Comparison of ENCODE assay signal across 13 cellular contexts in genomic region chr20:63472159-63472811, GRCh38. TPM values are rescaled to one million over a fixed set of nuclear protein-coding genes. Genes with fewer than 3 reads are reported as not detected.
DNase-seq lines count a peak whose midpoint lies in the region; ATAC-seq, FAIRE-seq and TF ChIP-seq lines count a peak whose summit lies in the region.
"Had no signal": no experiment of that assay in that cellular context is flagged by ENCODE, and none has a peak within 500 bp of the region (broad histone marks: within the 10 kb centered on the region; RNA-seq: fewer than 3 reads in every experiment).

TSS of gene KCNQ2 (minus strand) at chr20:63472655. CDS start at chr20:63472463, 192 bp downstream.

- intact Hi-C loops in lower lobe of right lung (cut with DNase I): no loop called here

- TF ChIP-seq POLR2A in A549 (IDR thresholded peaks at IDR 0.05; ENCODE audit: low read length): no peak

- 3% methylated on average over 27 of the region's 88 CpGs for WGBS in A549 (ENCODE audit: missing lambda C conversion rate)

- peak within 1 kb of the TSS; percentile 99 for H3K4me2 ChIP-seq in A549

- DNase-seq in A549 (ENCODE audit: low read depth in 1 of 2, low spot score in 1 of 2) (no peak), D721Med (ENCODE audit: insufficient read length, low spot score) (peak; percentile 71), T-helper 17 cell (no peak), lower lobe of right lung (no peak), epidermal melanocyte (ENCODE audit: insufficient read length, low spot score) (no peak)
- no peak for DNase-seq in NK-92 treated with Interleukin-12 subunit alpha and Interleukin-12 subunit beta, amount 100 ng/mL, for 24 hours (lab: John Stamatoyannopoulos, UW)
- DNase-seq: activated CD4-positive, alpha-beta T cell treated with anti-CD3 and anti-CD28 coated beads, Interleukin-2, amount 10 ng/mL, durations not matched to agents 7 days and 5 days; DMS153; NCI-H1092; SIG-M5; stimulated activated CD8-positive, alpha-beta memory T cell treated with anti-CD3 and anti-CD28 coated beads, Interleukin-4, amount 100 ng/mL, for 48 hours had no signal

- no peak for TF ChIP-seq RAD21 in A549 (conservative IDR thresholded peaks at IDR 0.05 in 1 of 2, IDR thresholded peaks at IDR 0.05 in 1 of 2)

- TF ChIP-seq CTCF in A549 (IDR thresholded peaks at IDR 0.05) (no peak), D721Med (IDR thresholded peaks at IDR 0.05; ENCODE audit: insufficient read depth, missing control alignments) (no peak), lower lobe of right lung (IDR thresholded peaks at IDR 0.05) (no peak)

- peaks cover 2% of the 10 kb centered on the region for H3K36me3 Mint-ChIP-seq in T-helper 17 cell (ENCODE audit: low read depth)

- H3K4me1 ChIP-seq in A549 (peaks cover 13% of the 10 kb centered on the region), lower lobe of right lung (peaks cover 5% of the 10 kb centered on the region)

- CTCF ChIA-PET in A549 (lab: Yijun Ruan, JAX): interaction anchor here (1.5 kb wide), 1 partner anchor 24 kb away, joined by 4 read pairs; no protein-coding TSS in a partner anchor

- peak within 1 kb of the TSS; percentile 21 for H3K4me3 Mint-ChIP-seq in T-helper 17 cell
- H3K4me3 Mint-ChIP-seq: activated CD4-positive, alpha-beta T cell treated with anti-CD3 and anti-CD28 coated beads, Interleukin-2, amount 10 ng/mL, durations not matched to agents 7 days and 5 days had no signal

- peak within 1 kb of the TSS in 1 of 2 experiments; percentile 72; a peak in 4 of 6 replicates for H3K27ac ChIP-seq in A549
- no peak within 1 kb of the TSS for H3K27ac ChIP-seq in lower lobe of right lung

- no peak for FAIRE-seq in A549 (lab: Jason Lieb, UNC)
- no peak for FAIRE-seq in D721Med (lab: Jason Lieb, UNC)

- H3K4me1 Mint-ChIP-seq in T-helper 17 cell: peaks cover 4% of the 10 kb centered on the region
- H3K4me1 Mint-ChIP-seq: activated CD4-positive, alpha-beta T cell treated with anti-CD3 and anti-CD28 coated beads, Interleukin-2, amount 10 ng/mL, durations not matched to agents 7 days and 5 days had no signal

- peak within 1 kb of the TSS; percentile 46 for H3K4me3 ChIP-seq in A549
- peak within 1 kb of the TSS; percentile 28 for H3K4me3 ChIP-seq in lower lobe of right lung

- H3K27me3 ChIP-seq in lower lobe of right lung (ENCODE audit: low read depth): peaks cover 86% of the 10 kb centered on the region

- POLR2A ChIA-PET in A549 (lab: Yijun Ruan, JAX): no interaction called here

- ATAC-seq in A549 (no peak), T-helper 17 cell (peak; percentile 35), lower lobe of right lung (no peak), HG03469 (IDR thresholded peaks at IDR 0.05; ENCODE audit: unreplicated experiment) (no peak), GM21423 (IDR thresholded peaks at IDR 0.05; ENCODE audit: unreplicated experiment) (no peak)

- H3K27ac Mint-ChIP-seq in T-helper 17 cell: no peak within 1 kb of the TSS
- H3K27ac Mint-ChIP-seq: activated CD4-positive, alpha-beta T cell treated with anti-CD3 and anti-CD28 coated beads, Interleukin-2, amount 10 ng/mL, durations not matched to agents 7 days and 5 days had no signal

- peaks cover 40% of the 10 kb centered on the region for H3K27me3 Mint-ChIP-seq in T-helper 17 cell

- H3K36me3 ChIP-seq in lower lobe of right lung: no peaks in the 10 kb centered on the region

- TF ChIP-seq EP300 in A549 (IDR thresholded peaks at IDR 0.05): no peak

- H3K9me3 ChIP-seq in A549 (no peaks in the 10 kb centered on the region), T-helper 17 cell (ENCODE audit: control insufficient read depth, low read length, poor library complexity, severe bottlenecking) (no peaks in the 10 kb centered on the region), lower lobe of right lung (no peaks in the 10 kb centered on the region)

TF ChIP-seq in A549, 52 proteins besides CTCF, POLR2A, EP300 and RAD21:
- no peak for TF ChIP-seq ELK1 (IDR thresholded peaks at IDR 0.05; ENCODE audit: low read depth, low read length)
TF ChIP-seq in A549: peak in this region for 0.

RNA-seq across cellular contexts. Expression of gene KCNQ2, which starts in this region (rescaled TPM):
- 0.14 and 0.32 TPM in 2 replicates for polyA plus RNA-seq in A549 (2011; rRNA removed)
- 1.1 and 1.2 TPM in 2 replicates for polyA plus RNA-seq in A549 (2012; cell fraction: cytosol; rRNA removed)
- polyA plus RNA-seq in A549 (2012; cell fraction: nucleus; rRNA removed): 0.91 and 1.3 TPM in 2 replicates
- 0.15 to 0.38 TPM (median 0.36 TPM) in 3 replicates for polyA plus RNA-seq in A549 (2017; fragmentation: RNase III; extraction: RNeasy Plus Mini Kit Qiagen cat#74134 plus additional on column Dnase treatment)
- polyA minus RNA-seq in A549 (2011; rRNA and poly(A)+ RNA removed): not detected in 2 replicates
- not detected for total RNA-seq in T-helper 17 cell
- not detected for total RNA-seq in lower lobe of right lung

Comparison
In these comparisons a context has a peak if more than half of its experiments do, and no peak if none do; other contexts are left out.
1. Peak in ATAC-seq in T-helper 17 cell; RNA of the gene not detected or under 1 TPM.